8 cellular contexts compared by ENCODE assay signal in the genomic region with DNA sequence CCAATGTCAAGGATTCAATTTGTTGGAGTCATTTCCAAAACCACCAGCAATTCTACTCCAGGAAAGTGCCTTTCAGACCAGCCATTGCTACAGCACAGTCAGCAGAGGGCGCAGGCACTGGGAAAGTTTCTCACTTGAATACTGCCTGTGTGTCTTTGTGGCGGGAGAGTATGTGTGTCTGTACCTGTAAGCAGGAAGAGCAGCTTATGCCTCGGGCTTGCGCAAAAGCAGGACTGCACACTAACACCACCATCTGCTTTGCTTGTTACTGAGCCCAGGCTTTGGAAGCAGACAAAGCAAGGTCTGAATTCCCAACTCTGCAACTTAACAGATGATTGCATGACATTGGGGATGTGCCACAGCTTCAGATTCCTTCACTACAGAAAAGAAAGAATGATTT. TPM values are rescaled to one million over a fixed set of nuclear protein-coding genes. Genes with fewer than 3 reads are reported as not detected.
DNase-seq lines count a peak whose midpoint lies in the region; ATAC-seq and TF ChIP-seq lines count a peak whose summit lies in the region.

No MANE protein-coding gene starts in this region.

- no peak overlapping the region for H3K4me3 Mint-ChIP-seq in type B pancreatic cell

- no peaks in the 10 kb centered on the region for H3K27me3 ChIP-seq in Peyer's patch

- peak overlapping the region in 1 of 4 donors; percentile 43 for H3K27ac ChIP-seq in Peyer's patch

- no peaks in the 10 kb centered on the region for H3K36me3 Mint-ChIP-seq in type B pancreatic cell

- DNase-seq in COLO829 (ENCODE audit: low spot score) (peak; percentile 70), LoVo (ENCODE audit: low spot score) (peak; percentile 76), Peyer's patch (peak; percentile 76 to 90 (median 81)), activated T-helper 1 cell treated with Interleukin-2 at 50 U/mL for 16 hours (ENCODE audit: low read depth) (peak; percentile 30), fibroblast of the aortic adventitia (ENCODE audit: low read depth) (peak; percentile 72), nucleus accumbens (lab: John Stamatoyannopoulos, UW) (peak in 43 of 56 donors; percentile 4 to 78 (median 41)), type B pancreatic cell (ENCODE audit: extremely low spot score, unreplicated experiment) (no peak)

- no peak overlapping the region for H3K4me3 ChIP-seq in Peyer's patch
- H3K4me3 ChIP-seq in fibroblast of the aortic adventitia (ENCODE audit: low read depth, low read length) = no peak overlapping the region

- TF ChIP-seq CTCF in Peyer's patch (IDR thresholded peaks at IDR 0.05) = peak; percentile 69 to 85 (median 80)
- TF ChIP-seq CTCF in fibroblast of the aortic adventitia (IDR thresholded peaks at IDR 0.05; ENCODE audit: insufficient read depth, low read length) = peak; percentile 97
- peak; percentile 86 for TF ChIP-seq CTCF in type B pancreatic cell (conservative IDR thresholded peaks at IDR 0.05)

- no peaks in the 10 kb centered on the region for H3K9me3 ChIP-seq in Peyer's patch

- H3K36me3 ChIP-seq in Peyer's patch = no peaks in the 10 kb centered on the region

- peak; percentile 77 for ATAC-seq in GM21423 (IDR thresholded peaks at IDR 0.05; ENCODE audit: unreplicated experiment)

- H3K4me1 ChIP-seq in Peyer's patch = peaks cover 0 to 10% (median 0%) of the 10 kb centered on the region in 4 donors

- peaks cover 13% of the 10 kb centered on the region for H3K4me1 Mint-ChIP-seq in type B pancreatic cell (ENCODE audit: unreplicated experiment)

- peaks cover 25% of the 10 kb centered on the region for H3K27me3 Mint-ChIP-seq in type B pancreatic cell

- no peak for TF ChIP-seq POLR2A in Peyer's patch (IDR thresholded peaks at IDR 0.05)

- H3K9me3 Mint-ChIP-seq in type B pancreatic cell = peaks cover 6% of the 10 kb centered on the region

- H3K27ac Mint-ChIP-seq in type B pancreatic cell = no peak overlapping the region

RNA-seq across cellular contexts. Expression of gene CTSE, which starts 7.0 kb away (rescaled TPM):
- total RNA-seq in Peyer's patch (1 to 10 TPM in 3 of 4 donors, not detected in 1; 3.6 to 8.1 (median 3.6) TPM), fibroblast of the aortic adventitia (ENCODE audit: low replicate concordance) (not detected in 2 replicates), type B pancreatic cell (ENCODE audit: low replicate concordance) (28.6 and 42.0 TPM in 2 replicates)

RNA-seq across cellular contexts. Expression of gene RHEX, which starts 22.3 kb away (rescaled TPM):
- total RNA-seq in Peyer's patch (10 to 100 TPM in 1 of 4 donors, 1 to 10 TPM in 3; 1.1 to 28.1 (median 3.5) TPM), fibroblast of the aortic adventitia (ENCODE audit: low replicate concordance) (not detected in 2 replicates), type B pancreatic cell (ENCODE audit: low replicate concordance) (not detected in 2 replicates)

RNA-seq across cellular contexts. Expression of gene RAB7B, which starts 27.5 kb away (rescaled TPM):
- under 1 TPM in 3 of 4 donors, not detected in 1; 0.35 to 0.47 (median 0.40) TPM for total RNA-seq in Peyer's patch
- 4.3 and 7.4 TPM in 2 replicates for total RNA-seq in fibroblast of the aortic adventitia (ENCODE audit: low replicate concordance)
- total RNA-seq in type B pancreatic cell (ENCODE audit: low replicate concordance) = 0.26 and 0.82 TPM in 2 replicates
